ENCODE assay signal across 8 cellular contexts in the genomic region with DNA sequence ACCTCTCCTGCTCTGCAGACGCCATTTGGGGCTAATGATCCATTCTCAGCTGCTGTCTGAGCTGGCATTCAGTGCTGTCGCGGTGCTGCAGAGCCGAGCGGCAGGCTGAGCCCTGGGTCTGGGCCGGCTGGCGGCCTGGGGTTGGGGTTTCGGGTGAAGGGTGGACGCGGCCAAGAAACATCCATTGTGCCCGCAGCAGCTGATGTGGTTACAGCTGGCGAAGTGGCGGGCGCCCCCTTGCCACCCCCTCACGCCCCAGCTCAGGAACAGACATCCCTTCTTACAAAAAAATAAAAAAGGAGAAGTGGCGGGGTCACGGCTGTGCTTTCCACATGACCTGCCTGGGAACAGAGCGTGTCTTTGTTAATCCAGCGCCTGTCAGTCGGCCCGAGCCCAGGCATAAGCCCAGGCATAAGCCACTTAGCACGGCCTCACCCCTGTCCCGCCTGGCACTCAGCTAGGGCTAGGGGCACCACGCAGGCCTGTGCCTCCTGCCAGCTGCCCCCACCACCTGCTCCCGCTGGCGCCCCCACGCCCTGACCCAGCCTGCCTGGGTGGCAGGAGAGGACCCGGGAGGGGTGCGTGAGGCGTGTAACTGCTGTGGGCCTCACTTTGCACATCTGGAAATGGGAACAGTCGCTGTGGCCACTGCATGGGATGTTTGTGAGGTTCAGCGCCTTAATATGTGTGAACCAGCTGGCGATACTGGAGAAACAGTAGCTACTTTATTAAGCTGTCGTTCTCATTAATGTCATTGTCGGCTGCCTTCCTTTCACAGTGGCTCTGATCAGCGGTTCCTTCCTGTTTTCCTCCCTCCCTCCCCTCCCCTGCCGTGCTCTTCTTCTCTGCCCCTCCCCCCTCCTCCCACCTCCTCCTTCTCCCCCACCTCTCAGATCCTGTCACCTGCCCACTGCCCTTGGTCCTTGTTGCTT.
DNase-seq lines count a peak whose midpoint lies in the region; ATAC-seq, FAIRE-seq and TF ChIP-seq lines count a peak whose summit lies in the region.

No MANE protein-coding gene starts in this region.

- H3K36me3 Mint-ChIP-seq in brain, result no peaks in the 10 kb centered on the region
- H3K36me3 Mint-ChIP-seq in neural crest cell (ENCODE audit: low read depth), result no peaks in the 10 kb centered on the region

- H3K4me3 Mint-ChIP-seq in brain, result peak overlapping the region in 1 of 5 experiments; percentile 41
- peak overlapping the region; percentile 56 for H3K4me3 Mint-ChIP-seq in neural crest cell

- H3K27ac Mint-ChIP-seq in brain (peak overlapping the region; percentile 72 to 94 (median 81)), neural crest cell (ENCODE audit: unreplicated experiment) (no peak overlapping the region)

- DNase-seq in GM13977 (ENCODE audit: low spot score) (peak; percentile 56), NCI-H69 (lab: John Stamatoyannopoulos, UW) (peak; percentile 52), neural crest cell (ENCODE audit: low read depth, low spot score) (peak; percentile 57), RCC 7860 (ENCODE audit: low spot score) (no peak), 8988T (no peak)

- H3K27me3 Mint-ChIP-seq in brain (peaks cover 7% of the 10 kb centered on the region), neural crest cell (ENCODE audit: low read depth) (peaks cover 73% of the 10 kb centered on the region)

- no peak for TF ChIP-seq CTCF in GM13977 (IDR thresholded peaks at IDR 0.05; ENCODE audit: extremely low read depth, insufficient read depth, missing control alignments)
- TF ChIP-seq CTCF in brain (conservative IDR thresholded peaks at IDR 0.05), result no peak
- no peak for TF ChIP-seq CTCF in neural crest cell (conservative IDR thresholded peaks at IDR 0.05)

- H3K9me3 Mint-ChIP-seq in brain (no peaks in the 10 kb centered on the region), neural crest cell (no peaks in the 10 kb centered on the region)

- no peak for FAIRE-seq in RCC 7860 (lab: Jason Lieb, UNC)

- peaks cover 91% of the 10 kb centered on the region for H3K4me1 Mint-ChIP-seq in brain
- H3K4me1 Mint-ChIP-seq in neural crest cell, result peaks cover 64% of the 10 kb centered on the region

- ATAC-seq in GM21529 (IDR thresholded peaks at IDR 0.05; ENCODE audit: unreplicated experiment) (no peak), GM21381 (IDR thresholded peaks at IDR 0.05; ENCODE audit: unreplicated experiment) (no peak)

- in situ Hi-C loops in GM13977 (cut with MboI; ENCODE audit: low pct_unique_long_range_greater_than_20kb, low sequenced_read_pairs, unreplicated experiment), result no loop called here

Comparison
In these comparisons a context has a peak if more than half of its experiments do, and no peak if none do; other contexts are left out.
1. DNase-seq: peak in GM13977 (single experiment), NCI-H69 (single experiment) and neural crest cell (single experiment); none in RCC 7860 (single experiment) and 8988T (single experiment).